In the genomic region with DNA sequence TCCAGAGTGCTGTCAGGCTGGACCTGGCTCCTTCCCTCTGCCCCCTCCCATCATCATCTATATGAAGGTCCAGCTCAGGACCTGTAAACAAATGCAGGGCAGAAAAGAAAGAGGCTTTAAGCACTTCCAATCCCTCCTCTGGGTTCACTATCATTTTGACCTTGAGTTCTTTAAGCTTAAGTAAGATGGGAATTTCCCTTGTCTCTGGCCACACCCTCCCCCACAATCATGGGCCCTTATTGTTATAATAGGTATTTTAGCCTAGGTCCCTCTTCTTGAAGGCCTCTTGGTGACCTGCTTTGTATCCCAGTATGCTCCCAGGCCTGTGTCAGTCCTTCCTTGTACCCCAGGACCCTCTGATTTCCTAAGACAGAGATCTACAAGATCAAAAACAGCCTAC, we compare ENCODE assay signal across 12 cellular contexts. TPM values are rescaled to one million over a fixed set of nuclear protein-coding genes. Genes with fewer than 3 reads are reported as not detected.
A peak's percentile ranks its signal among the peaks of the same experiment; 100 is the strongest.
DNase-seq lines count a peak whose midpoint lies in the region; ATAC-seq and TF ChIP-seq lines count a peak whose summit lies in the region.
"Had no signal": no experiment of that assay in that cellular context is flagged by ENCODE, and none has a peak within 500 bp of the region (broad histone marks: within the 10 kb centered on the region; RNA-seq: fewer than 3 reads in every experiment).

No MANE protein-coding gene starts in this region.

- H3K4me3 ChIP-seq in spleen, result no peak overlapping the region
- H3K4me3 ChIP-seq: heart left ventricle, uterus had no signal

- no peaks in the 10 kb centered on the region for H3K36me3 ChIP-seq in spleen
- H3K36me3 ChIP-seq: heart left ventricle, uterus had no signal

- TF ChIP-seq CTCF in activated CD8-positive, alpha-beta T cell treated with anti-CD3 and anti-CD28 coated beads for 36 hours (IDR thresholded peaks at IDR 0.05), result no peak
- no peak for TF ChIP-seq CTCF in spleen (IDR thresholded peaks at IDR 0.05 in 8 of 11, conservative IDR thresholded peaks at IDR 0.05 in 3 of 11)

- TF ChIP-seq POLR2A in spleen (IDR thresholded peaks at IDR 0.05), result no peak

- POLR2A ChIA-PET in activated CD8-positive, alpha-beta T cell treated with anti-CD3 and anti-CD28 coated beads for 36 hours (lab: Charles Lee), result no interaction called here

- no peak overlapping the region for H3K27ac Mint-ChIP-seq in activated CD8-positive, alpha-beta T cell treated with anti-CD3 and anti-CD28 coated beads for 36 hours
- H3K27ac Mint-ChIP-seq: WTC11 had no signal

- no peak overlapping the region for H3K27ac ChIP-seq in spleen
- H3K27ac ChIP-seq: uterus had no signal

- H3K36me3 Mint-ChIP-seq in activated CD8-positive, alpha-beta T cell treated with anti-CD3 and anti-CD28 coated beads for 36 hours (ENCODE audit: low read depth), result no peaks in the 10 kb centered on the region
- H3K36me3 Mint-ChIP-seq: WTC11 had no signal

- H3K27me3 ChIP-seq in spleen (replicated peaks in 1 of 7), result no peaks in the 10 kb centered on the region
- H3K27me3 ChIP-seq: heart left ventricle, uterus had no signal

- peaks cover 21% of the 10 kb centered on the region for H3K4me1 Mint-ChIP-seq in activated CD8-positive, alpha-beta T cell treated with anti-CD3 and anti-CD28 coated beads for 36 hours (ENCODE audit: low read depth)

- H3K4me1 ChIP-seq in spleen, result peaks cover 5 to 24% (median 19%) of the 10 kb centered on the region in 6 donors
- H3K4me1 ChIP-seq: uterus had no signal

- no peaks in the 10 kb centered on the region for H3K9me3 Mint-ChIP-seq in activated CD8-positive, alpha-beta T cell treated with anti-CD3 and anti-CD28 coated beads for 36 hours
- H3K9me3 Mint-ChIP-seq: WTC11 had no signal

- CTCF ChIA-PET in activated CD8-positive, alpha-beta T cell treated with anti-CD3 and anti-CD28 coated beads for 36 hours (lab: Charles Lee), result no interaction called here

- H3K27me3 Mint-ChIP-seq in activated CD8-positive, alpha-beta T cell treated with anti-CD3 and anti-CD28 coated beads for 36 hours, result no peaks in the 10 kb centered on the region

- DNase-seq in AG20443 (ENCODE audit: low spot score) (peak; percentile 41), kidney tubule cell (ENCODE audit: low spot score) (peak; percentile 55), spleen (no peak), NCI-H1048 (lab: John Stamatoyannopoulos, UW) (no peak)
- DNase-seq in activated CD8-positive, alpha-beta T cell treated with anti-CD3 and anti-CD28 coated beads for 36 hours, result peak; percentile 50
- DNase-seq: heart left ventricle, MV-4-11, uterus had no signal

- intact Hi-C loops in activated CD8-positive, alpha-beta T cell treated with anti-CD3 and anti-CD28 coated beads for 36 hours (cut with micrococcal nuclease), result no loop called here
- intact Hi-C loops in spleen (cut with DNase I; ENCODE audit: low total_unique reads), result no loop called here

- H3K9me3 ChIP-seq in spleen, result no peaks in the 10 kb centered on the region
- H3K9me3 ChIP-seq: heart left ventricle, uterus had no signal

- no peak overlapping the region for H3K4me3 Mint-ChIP-seq in activated CD8-positive, alpha-beta T cell treated with anti-CD3 and anti-CD28 coated beads for 36 hours
- H3K4me3 Mint-ChIP-seq: WTC11 had no signal

- ATAC-seq in GM18909 (IDR thresholded peaks at IDR 0.05; ENCODE audit: poor library complexity, unreplicated experiment) (peak; percentile 52), HG02970 (IDR thresholded peaks at IDR 0.05; ENCODE audit: low FRiP score, unreplicated experiment) (no peak), GM18519 (IDR thresholded peaks at IDR 0.05; ENCODE audit: low FRiP score, unreplicated experiment) (no peak)
- ATAC-seq in activated CD8-positive, alpha-beta T cell treated with anti-CD3 and anti-CD28 coated beads for 36 hours, result peak; percentile 69
- ATAC-seq: heart left ventricle had no signal

RNA-seq across cellular contexts. Expression of a gene that starts 45.1 kb away (rescaled TPM):
- total RNA-seq in activated CD8-positive, alpha-beta T cell treated with anti-CD3 and anti-CD28 coated beads for 36 hours, result 10 to 100 TPM; 56.6 to 63.6 TPM
- total RNA-seq in spleen, result 100 to 1,000 TPM in 6 of 7 donors, 10 to 100 TPM in 1; 94.4 to 142 (median 132) TPM
- polyA plus RNA-seq in spleen, result 10 to 100 TPM; 24.2 to 31.3 (median 26.3) TPM

RNA-seq across cellular contexts. Expression of a gene that starts 52.8 kb away (rescaled TPM):
- total RNA-seq in activated CD8-positive, alpha-beta T cell treated with anti-CD3 and anti-CD28 coated beads for 36 hours, result 10 to 100 TPM; 51.1 to 56.1 TPM
- 10 to 100 TPM; 59.9 to 97.4 (median 85.6) TPM for total RNA-seq in spleen
- polyA plus RNA-seq in spleen, result 10 to 100 TPM; 34.6 to 44.3 (median 36.2) TPM

Comparison
In these comparisons a context has a peak if more than half of its experiments do, and no peak if none do; other contexts are left out.
1. DNase-seq: peak in AG20443 (single experiment), activated CD8-positive, alpha-beta T cell treated with anti-CD3 and anti-CD28 coated beads for 36 hours (single experiment) and kidney tubule cell (single experiment); none in spleen (single experiment) and NCI-H1048 (single experiment).
2. ATAC-seq: peak in GM18909 (single experiment) and activated CD8-positive, alpha-beta T cell treated with anti-CD3 and anti-CD28 coated beads for 36 hours (single experiment); none in HG02970 (single experiment) and GM18519 (single experiment).